ENCODE assay signal across 9 cellular contexts in genomic region chr3:125202197-125202596, GRCh38. TPM values are rescaled to one million over a fixed set of nuclear protein-coding genes. Genes with fewer than 3 reads are reported as not detected.
A peak's percentile ranks its signal among the peaks of the same experiment; 100 is the strongest.
DNase-seq lines count a peak whose midpoint lies in the region; ATAC-seq, FAIRE-seq and TF ChIP-seq lines count a peak whose summit lies in the region.
"Had no signal": no experiment of that assay in that cellular context is flagged by ENCODE, and none has a peak within 500 bp of the region (broad histone marks: within the 10 kb centered on the region; RNA-seq: fewer than 3 reads in every experiment).

No MANE protein-coding gene starts in this region.

- CTCF ChIA-PET in A549 (lab: Yijun Ruan, JAX) = no interaction called here

- TF ChIP-seq RAD21 in A549 (conservative IDR thresholded peaks at IDR 0.05 in 1 of 2, IDR thresholded peaks at IDR 0.05 in 1 of 2) = peak; percentile 41 to 65; a peak in 4 of 5 replicates

- H3K9me3 ChIP-seq in A549 (no peaks in the 10 kb centered on the region), endodermal cell (ENCODE audit: control insufficient read depth, low read length) (no peaks in the 10 kb centered on the region)

- no peak overlapping the region for H3K9ac ChIP-seq in endodermal cell (ENCODE audit: extremely low read depth, low read length, poor library complexity, severe bottlenecking)

- H3K36me3 Mint-ChIP-seq in endodermal cell (ENCODE audit: low read depth) = no peaks in the 10 kb centered on the region

- no peak for TF ChIP-seq POLR2A in A549 (IDR thresholded peaks at IDR 0.05; ENCODE audit: low read length)

- DNase-seq in A549 (ENCODE audit: low read depth in 1 of 2, low spot score in 1 of 2) (peak in 1 of 2 experiments; percentile 19), NOMO-1 treated with DMSO at 0.1 percent for 48 hours (lab: John Stamatoyannopoulos, UW; ENCODE audit: unreplicated experiment) (peak; percentile 34), endodermal cell (no peak), Ammon's horn (ENCODE audit: low spot score) (no peak), 8988T (no peak)

- H3K27ac Mint-ChIP-seq in endodermal cell = no peak overlapping the region

- H3K4me1 Mint-ChIP-seq in endodermal cell = peaks cover 2% of the 10 kb centered on the region

- no peaks in the 10 kb centered on the region for H3K36me3 ChIP-seq in endodermal cell (ENCODE audit: control insufficient read depth, insufficient read depth, low read length)

- POLR2A ChIA-PET in A549 (lab: Yijun Ruan, JAX) = no interaction called here

- no peaks in the 10 kb centered on the region for H3K27me3 ChIP-seq in endodermal cell (ENCODE audit: control insufficient read depth, insufficient read depth, low read length, poor library complexity, severe bottlenecking)

- no peak overlapping the region for H3K4me3 Mint-ChIP-seq in endodermal cell

- TF ChIP-seq CTCF in A549 (IDR thresholded peaks at IDR 0.05) (no peak), GM12873 (IDR thresholded peaks at IDR 0.05; ENCODE audit: insufficient read depth, low read depth, low read length, missing control alignments) (peak; percentile 61), endodermal cell (conservative IDR thresholded peaks at IDR 0.05) (peak; percentile 76)

- no peaks in the 10 kb centered on the region for H3K9me3 Mint-ChIP-seq in endodermal cell

- WGBS in A549 (ENCODE audit: missing lambda C conversion rate) = 54% methylated on average over 4 of the region's 4 CpGs
- WGBS in endodermal cell (ENCODE audit: insufficient coverage in 1 of 2, insufficient read length in 1 of 2), 2 experiments = 20 to 75% methylated on average over 1 to 3 of the region's 4 CpGs

- H3K4me1 ChIP-seq in A549 (no peaks in the 10 kb centered on the region), endodermal cell (ENCODE audit: control insufficient read depth, insufficient read depth, low read length) (no peaks in the 10 kb centered on the region)

- no peak for FAIRE-seq in A549 (lab: Jason Lieb, UNC)

- no peak overlapping the region for H3K27ac ChIP-seq in A549
- H3K27ac ChIP-seq in endodermal cell (ENCODE audit: low read depth, low read length) = no peak overlapping the region
- H3K27ac ChIP-seq: coronary artery had no signal

- no peaks in the 10 kb centered on the region for H3K27me3 Mint-ChIP-seq in endodermal cell (ENCODE audit: insufficient read depth)

- ATAC-seq in A549 (peak in 1 of 2 experiments; percentile 62; a peak in 2 of 6 replicates), GM21576 (IDR thresholded peaks at IDR 0.05; ENCODE audit: unreplicated experiment) (no peak), GM21447 (IDR thresholded peaks at IDR 0.05; ENCODE audit: unreplicated experiment) (no peak)

- H3K4me2 ChIP-seq in A549 = no peak overlapping the region

- TF ChIP-seq EP300 in A549 (IDR thresholded peaks at IDR 0.05) = no peak

- H3K4me3 ChIP-seq in A549 (no peak overlapping the region), endodermal cell (ENCODE audit: low read length) (no peak overlapping the region)
- H3K4me3 ChIP-seq: coronary artery had no signal

TF ChIP-seq in A549, 52 proteins besides CTCF, POLR2A, EP300 and RAD21:
- TF ChIP-seq CHD4 (IDR thresholded peaks at IDR 0.05; ENCODE audit: borderline replicate concordance) (no peak), SMC3 (IDR thresholded peaks at IDR 0.05) (peak; percentile 32; the same call in 2 of the 3 replicates), USF2 (IDR thresholded peaks at IDR 0.05) (no peak), CEBPB (IDR thresholded peaks at IDR 0.05) (no peak), ELK1 (IDR thresholded peaks at IDR 0.05; ENCODE audit: low read depth, low read length) (no peak), HEYL (CRISPR knock-in tag; IDR thresholded peaks at IDR 0.05) (no peak), HOXB5 (CRISPR knock-in tag; IDR thresholded peaks at IDR 0.05) (no peak), SREBF2 (IDR thresholded peaks at IDR 0.05) (no peak), ZSCAN20 (CRISPR knock-in tag; IDR thresholded peaks at IDR 0.05) (no peak)

RNA-seq across cellular contexts. Expression of gene SLC12A8, which starts 10.4 kb away (rescaled TPM):
- polyA plus RNA-seq in A549 (2011; rRNA removed) = 0.93 and 1.1 TPM in 2 replicates
- 0.93 and 1.2 TPM in 2 replicates for polyA plus RNA-seq in A549 (2012; cell fraction: cytosol; rRNA removed)
- polyA plus RNA-seq in A549 (2012; cell fraction: nucleus; rRNA removed) = 1.2 and 1.3 TPM in 2 replicates
- 3.4 to 5.0 TPM (median 4.2 TPM) in 3 replicates for polyA plus RNA-seq in A549 (2017; fragmentation: RNase III; extraction: RNeasy Plus Mini Kit Qiagen cat#74134 plus additional on column Dnase treatment)
- polyA minus RNA-seq in A549 (2011; rRNA and poly(A)+ RNA removed) = 1.5 and 1.7 TPM in 2 replicates
- total RNA-seq in endodermal cell = 10 to 100 TPM; 17.3 to 18.6 TPM
- 4.2 TPM for polyA plus RNA-seq in endodermal cell (2013, experiment 1 of 2)
- polyA plus RNA-seq in endodermal cell (2013, experiment 2 of 2) = 4.1 TPM
